In the genomic region with DNA sequence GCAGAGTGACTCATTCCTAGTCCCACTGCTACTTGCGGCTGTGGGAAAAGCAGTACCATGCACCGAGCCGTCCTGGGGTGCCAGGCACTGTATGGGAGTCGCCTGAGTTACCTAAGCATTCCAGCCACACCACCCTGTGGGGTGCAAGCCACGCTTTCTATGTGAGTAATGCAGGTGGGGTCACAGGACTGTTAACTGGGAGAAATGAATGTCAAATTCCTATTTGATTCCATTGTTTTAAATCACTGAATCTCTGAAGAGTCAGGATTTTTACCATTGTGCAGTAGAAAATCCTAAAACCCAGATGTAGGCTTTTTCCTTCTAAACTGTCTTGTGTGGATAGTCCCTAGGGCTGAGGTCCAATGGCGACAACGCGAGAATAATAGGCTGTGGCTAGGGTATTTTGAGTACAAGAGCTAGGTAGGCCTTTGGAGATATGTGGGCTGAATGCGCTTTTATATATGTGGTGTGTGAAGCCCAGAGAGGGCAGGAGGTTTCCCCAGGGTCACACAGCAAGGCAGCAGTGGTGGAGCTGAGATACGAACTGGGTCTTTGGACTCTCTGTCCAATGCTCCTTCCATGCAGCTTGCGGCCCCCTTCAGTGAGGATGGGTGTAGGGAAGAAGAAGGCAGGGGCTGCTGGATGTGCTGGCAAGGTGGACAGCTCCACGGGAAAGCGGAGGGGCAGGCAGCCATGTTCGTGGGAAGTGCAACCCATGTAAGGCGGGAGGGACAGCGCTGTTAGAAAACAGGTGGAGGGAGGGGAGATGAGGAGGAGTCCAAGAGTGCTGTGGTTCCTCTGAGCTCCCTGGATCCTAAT, we compare ENCODE assay signal across 14 cellular contexts.
DNase-seq lines count a peak whose midpoint lies in the region; ATAC-seq and TF ChIP-seq lines count a peak whose summit lies in the region.
"Had no signal": no experiment of that assay in that cellular context is flagged by ENCODE, and none has a peak within 500 bp of the region (broad histone marks: within the 10 kb centered on the region; RNA-seq: fewer than 3 reads in every experiment).

No MANE protein-coding gene starts in this region.

- CTCF ChIA-PET in HCT116 (lab: Charles Lee) = no interaction called here

- peak overlapping the region; percentile 24 for H3K4me2 ChIP-seq in HCT116 (ENCODE audit: low read length)
- no peak overlapping the region for H3K4me2 ChIP-seq in trophoblast cell (ENCODE audit: low read length)
- no peak overlapping the region for H3K4me2 ChIP-seq in Karpas-422 (ENCODE audit: low read depth, low read length, poor library complexity, severe bottlenecking)

- H2BK5ac ChIP-seq in trophoblast cell (ENCODE audit: low read depth, low read length, poor library complexity) = no peak overlapping the region

- peak overlapping the region; percentile 21 for H4K91ac ChIP-seq in trophoblast cell (ENCODE audit: low read depth, low read length)

- H3K9me3 ChIP-seq in HCT116 (ENCODE audit: control insufficient read depth in 1 of 2, insufficient read depth in 1 of 2, low read depth in 1 of 2, low read length in 2 of 2) (no peaks in the 10 kb centered on the region), gastroesophageal sphincter (no peaks in the 10 kb centered on the region), trophoblast cell (ENCODE audit: insufficient read depth, low read depth, low read length) (no peaks in the 10 kb centered on the region), heart right ventricle (no peaks in the 10 kb centered on the region), Karpas-422 (ENCODE audit: low read length) (no peaks in the 10 kb centered on the region)

- no peak overlapping the region for H4K12ac ChIP-seq in trophoblast cell (ENCODE audit: low read depth, low read length)

- H3K9ac ChIP-seq in HCT116 (ENCODE audit: low read length) (no peak overlapping the region), trophoblast cell (ENCODE audit: low read length) (no peak overlapping the region), Karpas-422 (ENCODE audit: low read length) (no peak overlapping the region)

- no peak overlapping the region for H4K8ac ChIP-seq in trophoblast cell (ENCODE audit: low read depth, low read length)

- 90 to 92% methylated on average over 11 to 13 of the region's 16 CpGs for WGBS in gastroesophageal sphincter (ENCODE audit: low coverage in 1 of 2), 2 donors
- WGBS in trophoblast cell (ENCODE audit: extremely low coverage, insufficient coverage, insufficient read length) = no CpG with 5 or more reads among the region's 16 CpGs
- 93 to 94% methylated on average over 16 of the region's 16 CpGs for WGBS in heart right ventricle, 2 donors

- H2AK5ac ChIP-seq in trophoblast cell (ENCODE audit: low read length) = peak overlapping the region; percentile 21

- H3K36me3 ChIP-seq in HCT116 (ENCODE audit: control insufficient read depth in 1 of 2, insufficient read depth in 2 of 2, low read length in 2 of 2) = no peaks in the 10 kb centered on the region
- H3K36me3 ChIP-seq in gastroesophageal sphincter = no peaks in the 10 kb centered on the region
- H3K36me3 ChIP-seq in trophoblast cell (ENCODE audit: control insufficient read depth in 1 of 2, insufficient read depth in 2 of 2, low read length in 2 of 2) = no peaks in the 10 kb centered on the region
- no peaks in the 10 kb centered on the region for H3K36me3 ChIP-seq in heart right ventricle
- H3K36me3 ChIP-seq in Karpas-422 (ENCODE audit: insufficient read depth, low read length) = no peaks in the 10 kb centered on the region
- H3K36me3 ChIP-seq: spleen had no signal

- DNase-seq in HCT116 (ENCODE audit: low read depth, low spot score) = no peak
- peak; percentile 83 for DNase-seq in SW480 (ENCODE audit: low spot score)
- no peak for DNase-seq in trophoblast cell
- no peak for DNase-seq in heart right ventricle
- no peak for DNase-seq in Karpas-422
- DNase-seq in activated CD8-positive, alpha-beta memory T cell treated with anti-CD3 and anti-CD28 coated beads for 24 hours = no peak
- DNase-seq: activated CD4-positive, alpha-beta T cell treated with anti-CD3 and anti-CD28 coated beads, Interleukin-2, amount 50 U/mL, for 48 hours; amygdala; midbrain; NCI-H1930; SHP77; spleen had no signal

- H3K4me3 ChIP-seq in HCT116 (replicated peaks in 1 of 2; ENCODE audit: low read depth in 1 of 2, low read length in 2 of 2) (no peak overlapping the region), gastroesophageal sphincter (no peak overlapping the region), trophoblast cell (ENCODE audit: low read depth, low read length) (no peak overlapping the region), heart right ventricle (no peak overlapping the region), Karpas-422 (ENCODE audit: low read length) (no peak overlapping the region)
- H3K4me3 ChIP-seq: spleen had no signal

- no peak for TF ChIP-seq POLR2A in HCT116 (IDR thresholded peaks at IDR 0.05; ENCODE audit: borderline replicate concordance, extremely low read depth, insufficient read depth, insufficient read length)
- no peak for TF ChIP-seq POLR2A in gastroesophageal sphincter (IDR thresholded peaks at IDR 0.05)

- BruUV-seq in HCT116 (replicated peaks; lab: Mats Ljungman, UMichigan) = no TSS peak

- H2BK120ac ChIP-seq in trophoblast cell (ENCODE audit: insufficient read depth, low read length, poor library complexity) = peak overlapping the region; percentile 14

- H3K79me2 ChIP-seq in HCT116 (ENCODE audit: insufficient read depth, low read length) (no peaks in the 10 kb centered on the region), trophoblast cell (ENCODE audit: control insufficient read depth, insufficient read depth, low read length, poor library complexity) (no peaks in the 10 kb centered on the region), Karpas-422 (ENCODE audit: low read length) (no peaks in the 10 kb centered on the region)

- no peak overlapping the region for H3K23ac ChIP-seq in trophoblast cell (ENCODE audit: low read length)

- intact Hi-C loops in HCT116 (cut with micrococcal nuclease) = no loop called here
- intact Hi-C loops in heart right ventricle (cut with DNase I) = no loop called here

- H3K14ac ChIP-seq in trophoblast cell (ENCODE audit: low read length) = no peak overlapping the region

- H3K4me1 ChIP-seq in HCT116 (ENCODE audit: control insufficient read depth in 1 of 2, insufficient read depth in 2 of 2, low read length in 2 of 2) = peaks cover 0 to 24% of the 10 kb centered on the region in 2 experiments; a peak in 1 of 4 replicates
- H3K4me1 ChIP-seq in gastroesophageal sphincter = peaks cover 0 to 7% (median 0%) of the 10 kb centered on the region in 3 donors
- H3K4me1 ChIP-seq in trophoblast cell (ENCODE audit: control insufficient read depth in 1 of 2, insufficient read depth in 2 of 2, low read length in 2 of 2) = peaks cover 8 to 22% of the 10 kb centered on the region in 2 experiments
- peaks cover 0 to 19% (median 0%) of the 10 kb centered on the region in 9 donors for H3K4me1 ChIP-seq in heart right ventricle
- H3K4me1 ChIP-seq in Karpas-422 (ENCODE audit: low read length) = no peaks in the 10 kb centered on the region

- peak overlapping the region; percentile 12 for H3K18ac ChIP-seq in trophoblast cell (ENCODE audit: low read length)

- TF ChIP-seq CTCF in HCT116 (IDR thresholded peaks at IDR 0.05 in 2 of 3, conservative IDR thresholded peaks at IDR 0.05 in 1 of 3; ENCODE audit: borderline replicate concordance in 1 of 3, insufficient read depth in 1 of 3, low read depth in 2 of 3, low read length in 2 of 3) (no peak), gastroesophageal sphincter (IDR thresholded peaks at IDR 0.05) (no peak), heart right ventricle (IDR thresholded peaks at IDR 0.05) (no peak)

- H3K9me2 ChIP-seq in HCT116 (ENCODE audit: insufficient read depth) (no peaks in the 10 kb centered on the region), Karpas-422 (replicated peaks; ENCODE audit: insufficient read depth, low read length) (no peaks in the 10 kb centered on the region)

- TF ChIP-seq EP300 in gastroesophageal sphincter (IDR thresholded peaks at IDR 0.05) = no peak

- no peaks in the 10 kb centered on the region for H3K27me3 ChIP-seq in HCT116 (ENCODE audit: insufficient read depth, low read length)
- H3K27me3 ChIP-seq in gastroesophageal sphincter = peaks cover 4% of the 10 kb centered on the region
- no peaks in the 10 kb centered on the region for H3K27me3 ChIP-seq in trophoblast cell (ENCODE audit: insufficient read depth, low read length)
- peaks cover 0 to 6% (median 0%) of the 10 kb centered on the region in 7 donors for H3K27me3 ChIP-seq in heart right ventricle
- H3K27me3 ChIP-seq in Karpas-422 (ENCODE audit: low read length) = no peaks in the 10 kb centered on the region

- H2BK12ac ChIP-seq in trophoblast cell (ENCODE audit: low read length) = peak overlapping the region; percentile 28

- H4K20me1 ChIP-seq in HCT116 (ENCODE audit: insufficient read depth) (no peaks in the 10 kb centered on the region), Karpas-422 (ENCODE audit: insufficient read depth, low read depth, low read length) (no peaks in the 10 kb centered on the region)

- peaks cover 9% of the 10 kb centered on the region for H3K79me1 ChIP-seq in trophoblast cell (ENCODE audit: low read length)

- no peak overlapping the region for H3K4ac ChIP-seq in trophoblast cell (ENCODE audit: low read depth, low read length)

- no peak for TF ChIP-seq RAD21 in HCT116 (IDR thresholded peaks at IDR 0.05; ENCODE audit: low read depth)

- RAD21 ChIA-PET in HCT116 (lab: Charles Lee; ENCODE audit: low non-redundant PET in 1 of 2, low total read pairs in 2 of 2, uncharacterized antibody in 2 of 2, unreplicated experiment in 2 of 2) = no interaction called here

- ATAC-seq in HCT116 = peak; percentile 72
- peak; percentile 28 for ATAC-seq in gastroesophageal sphincter
- ATAC-seq in HG02623 (IDR thresholded peaks at IDR 0.05; ENCODE audit: unreplicated experiment) = no peak
- no peak for ATAC-seq in heart right ventricle

- H2AFZ ChIP-seq in HCT116 (ENCODE audit: low read depth, low read length, poor library complexity, severe bottlenecking) (no peak overlapping the region), trophoblast cell (ENCODE audit: insufficient read depth, low read length, poor library complexity) (no peak overlapping the region), Karpas-422 (ENCODE audit: low read length) (no peak overlapping the region)

- POLR2A ChIA-PET in HCT116 (lab: Charles Lee) = no interaction called here

- H3K27ac ChIP-seq in HCT116 (ENCODE audit: low read depth, low read length) = no peak overlapping the region
- H3K27ac ChIP-seq in gastroesophageal sphincter = no peak overlapping the region
- H3K27ac ChIP-seq in trophoblast cell (ENCODE audit: low read depth, low read length) = peak overlapping the region; percentile 51
- no peak overlapping the region for H3K27ac ChIP-seq in heart right ventricle
- no peak overlapping the region for H3K27ac ChIP-seq in Karpas-422 (ENCODE audit: low read length)
- H3K27ac ChIP-seq: spleen had no signal

Comparison
In these comparisons a context has a peak if more than half of its experiments do, and no peak if none do; other contexts are left out.
1. ATAC-seq: peak in HCT116 (single experiment) and gastroesophageal sphincter (single experiment); none in HG02623 (single experiment) and heart right ventricle (0 of 8).